ENCODE assay signal across 8 cellular contexts in genomic region chr16:71817150-71817500, GRCh38. TPM values are rescaled to one million over a fixed set of nuclear protein-coding genes. Genes with fewer than 3 reads are reported as not detected.
DNase-seq lines count a peak whose midpoint lies in the region; ATAC-seq, FAIRE-seq and TF ChIP-seq lines count a peak whose summit lies in the region.
"Not testable (repeated sequence)": the region's sequence is repeated elsewhere in the genome, so short reads cannot be mapped to it uniquely, and the experiment has no call there.

No MANE protein-coding gene starts in this region.

- ATAC-seq in GM18519 (IDR thresholded peaks at IDR 0.05; ENCODE audit: low FRiP score, unreplicated experiment) (peak; percentile 1), GM21723 (IDR thresholded peaks at IDR 0.05; ENCODE audit: unreplicated experiment) (peak; percentile 18), HG03135 (IDR thresholded peaks at IDR 0.05; ENCODE audit: unreplicated experiment) (peak; percentile 10), GM12878 (peak; percentile 22), right cardiac atrium (peak in 1 of 2 donors; percentile 19)
- not testable (repeated sequence) for ATAC-seq in SK-N-SH treated with all-trans-retinoic acid at 6 μM for 48 hours, gastrocnemius medialis

- TF ChIP-seq CTCF in GM12878 (IDR thresholded peaks at IDR 0.05 in 2 of 3, conservative IDR thresholded peaks at IDR 0.05 in 1 of 3; ENCODE audit: control insufficient read depth in 2 of 3, extremely low read depth in 1 of 3, insufficient read depth in 1 of 3, low read depth in 3 of 3, low read length in 3 of 3); gastrocnemius medialis (IDR thresholded peaks at IDR 0.05 in 4 of 5, conservative IDR thresholded peaks at IDR 0.05 in 1 of 5); vagina (IDR thresholded peaks at IDR 0.05): not testable (repeated sequence)

- not testable (repeated sequence) for H3K9me3 ChIP-seq in GM12878 (replicated peaks; ENCODE audit: control insufficient read depth, insufficient read depth, low read length); right cardiac atrium (ENCODE audit: control insufficient read depth, low read length); gastrocnemius medialis; vagina

- RAD21 ChIA-PET in GM12878 (lab: Charles Lee; ENCODE audit: unreplicated experiment), result interaction anchor here (0.9 to 5.0 kb wide), 11 partner anchors 8 to 145 kb away, joined by 3 to 29 read pairs (median 5); partner anchors contain the start of genes AP1G1 and ZNF821

- intact Hi-C loops in GM12878 (cut with micrococcal nuclease; ENCODE audit: unreplicated experiment), result loop anchor here (2.0 kb wide), 2 partner anchors 66 to 208 kb away; no protein-coding TSS in a partner anchor
- intact Hi-C loops in right cardiac atrium (cut with DNase I); gastrocnemius medialis (cut with DNase I; ENCODE audit: low total_unique reads); vagina (cut with DNase I): not testable (repeated sequence)

- in situ Hi-C loops in GM12878 (cut with MboI), result not testable (repeated sequence)
- in situ Hi-C loops in gastrocnemius medialis (cut with MboI; ENCODE audit: low sequenced_read_pairs in 4 of 4), result loop anchor here in 1 of 4 donors (10.0 kb wide), 1 partner anchor 278 kb away; the partner anchor contains the start of genes DHX38 and TXNL4B

- H3K27ac ChIP-seq in GM12878 (ENCODE audit: control insufficient read depth, insufficient read depth) (peak overlapping the region; percentile 96), right cardiac atrium (ENCODE audit: low read length) (peak overlapping the region; percentile 45), gastrocnemius medialis (peak overlapping the region; percentile 70 to 86 (median 78)), vagina (peak overlapping the region; percentile 87)

- not testable (repeated sequence) for H3K36me3 ChIP-seq in GM12878 (ENCODE audit: control insufficient read depth in 2 of 2, insufficient read depth in 2 of 2, low read length in 1 of 2); gastrocnemius medialis; vagina

- TF ChIP-seq POLR2A in GM12878 (IDR thresholded peaks at IDR 0.05; ENCODE audit: low read depth, low read length); gastrocnemius medialis (IDR thresholded peaks at IDR 0.05); vagina (IDR thresholded peaks at IDR 0.05): not testable (repeated sequence)

- not testable (repeated sequence) for TF ChIP-seq RAD21 in GM12878 (IDR thresholded peaks at IDR 0.05; ENCODE audit: insufficient read depth, low read depth, low read length)

- POLR2A ChIA-PET in GM12878 (lab: Charles Lee), result interaction anchor here (0.5 to 4.4 kb wide), 10 partner anchors 9 to 83 kb away, joined by 3 to 38 read pairs (median 6); partner anchors contain the start of gene AP1G1

- peak overlapping the region; percentile 55 for H3K4me3 ChIP-seq in GM12878
- H3K4me3 ChIP-seq in right cardiac atrium (ENCODE audit: low read length); gastrocnemius medialis; vagina: not testable (repeated sequence)

- H3K79me2 ChIP-seq in GM12878 (ENCODE audit: control insufficient read depth, insufficient read depth, low read length), result not testable (repeated sequence)

- not testable (repeated sequence) for FAIRE-seq in GM12878 (lab: Jason Lieb, UNC)

- not testable (repeated sequence) for TF ChIP-seq EP300 in GM12878 (IDR thresholded peaks at IDR 0.05; ENCODE audit: borderline replicate concordance in 1 of 2, control insufficient read depth in 1 of 2, low read depth in 2 of 2, low read length in 2 of 2)

- H3K27me3 ChIP-seq in GM12878 (replicated peaks in 1 of 2; ENCODE audit: control insufficient read depth in 2 of 2, insufficient read depth in 2 of 2, low read length in 1 of 2); right cardiac atrium (ENCODE audit: control insufficient read depth, insufficient read depth); gastrocnemius medialis; vagina: not testable (repeated sequence)

- SMC1A ChIA-PET in GM12878 (lab: Charles Lee; ENCODE audit: uncharacterized antibody, unreplicated experiment), result interaction anchor here (0.8 to 4.3 kb wide), 6 partner anchors 10 to 92 kb away, joined by 3 to 37 read pairs (median 8); no protein-coding TSS in a partner anchor

- 2% methylated on average over 10 of the region's 10 CpGs for WGBS in GM12878 (ENCODE audit: insufficient coverage, insufficient replicate concordance, low lambda C conversion rate, missing lambda C conversion rate)
- 77% methylated on average over 10 of the region's 10 CpGs for WGBS in right cardiac atrium

- CTCF ChIA-PET in GM12878 (lab: Yijun Ruan, JAX), result interaction anchor here (0.8 to 3.0 kb wide), 6 partner anchors 26 to 144 kb away, joined by 3 to 17 read pairs (median 4); no protein-coding TSS in a partner anchor

- H3K4me1 ChIP-seq in GM12878 (ENCODE audit: control insufficient read depth, insufficient read depth, low read length), result peaks cover 20% of the 10 kb centered on the region
- H3K4me1 ChIP-seq in right cardiac atrium (ENCODE audit: control insufficient read depth, insufficient read depth, low read length), result not testable (repeated sequence)
- peaks cover 11 to 18% of the 10 kb centered on the region in 2 donors for H3K4me1 ChIP-seq in gastrocnemius medialis
- peaks cover 14% of the 10 kb centered on the region for H3K4me1 ChIP-seq in vagina

- not testable (repeated sequence) for BruUV-seq in GM12878 (replicated peaks; lab: Mats Ljungman, UMichigan)

- H2AFZ ChIP-seq in GM12878 (ENCODE audit: control insufficient read depth, low read depth, low read length), result not testable (repeated sequence)

- not testable (repeated sequence) for H4K20me1 ChIP-seq in GM12878 (ENCODE audit: control insufficient read depth, insufficient read depth)

- peak overlapping the region; percentile 93 for H3K4me2 ChIP-seq in GM12878 (ENCODE audit: control insufficient read depth, insufficient read depth)

- DNase-seq in GM12878 (ENCODE audit: low read depth, low spot score); right cardiac atrium; vagina (ENCODE audit: extremely low spot score in 2 of 2): not testable (repeated sequence)
- peak in 1 of 2 donors; percentile 18 for DNase-seq in gastrocnemius medialis

- peak overlapping the region; percentile 52 for H3K9ac ChIP-seq in GM12878 (ENCODE audit: control insufficient read depth, insufficient read depth, low read length)

TF ChIP-seq in SK-N-SH treated with all-trans-retinoic acid at 6 μM for 48 hours, 23 proteins besides CTCF, POLR2A, EP300 and RAD21:
- TF ChIP-seq CSDC2 (CRISPR knock-in tag; IDR thresholded peaks at IDR 0.05), result peak; percentile 60; the same call in 1 of the 2 replicates
- 0 out of 2 replicates have a peak, but pooled peaks have one; percentile 25 for TF ChIP-seq SNAI2 (CRISPR knock-in tag; IDR thresholded peaks at IDR 0.05)

RNA-seq across cellular contexts. Expression of gene AP1G1, which starts 8.5 kb away (rescaled TPM):
- 292 and 333 TPM in 2 replicates for total RNA-seq in GM12878 (2013; cell fraction: nucleolus; rRNA removed)
- total RNA-seq in GM12878 (2014; rRNA removed) (52.4 and 55.5 TPM in 2 replicates), GM12878 (2014; rRNA removed; fragmentation: Illumina TruSeq; extraction: Trizol) (44.7 and 50.7 TPM in 2 replicates), GM12878 (2021) (66.5 and 66.8 TPM in 2 replicates), right cardiac atrium (10 to 100 TPM; 36.2 to 47.8 (median 37.8) TPM), gastrocnemius medialis (10 to 100 TPM; 60.7 to 80.6 (median 66.3) TPM), vagina (116 TPM)
- 28.5 TPM for polyA plus RNA-seq in GM12878 (2011; ENCODE audit: low read depth)
- polyA plus RNA-seq in GM12878 (2011; rRNA removed) (74.2 and 83.7 TPM in 2 replicates), GM12878 (2014; fragmentation: Illumina TruSeq; extraction: Trizol) (61.8 and 72.6 TPM in 2 replicates), GM12878 (2014; fragmentation: Nextera tagmentation; extraction: Ambion mirVana) (1 to 10 TPM; 5.9 to 8.4 TPM), GM12878 (2014; rRNA removed) (42.2 and 50.9 TPM in 2 replicates), GM12878 (2016; fragmentation: Nextera tagmentation; extraction: Ambion mirVana) (10 to 100 TPM; 35.1 to 35.7 TPM), right cardiac atrium (11.2 TPM)
- polyA plus RNA-seq in GM12878 (2011; cell fraction: cytosol; rRNA removed), result 61.0 and 81.2 TPM in 2 replicates
- 65.0 and 82.2 TPM in 2 replicates for polyA plus RNA-seq in GM12878 (2011; cell fraction: nucleus; rRNA removed)
- polyA plus RNA-seq in GM12878 (2012), result 31.0 and 35.6 TPM in 2 replicates
- 122 and 141 TPM in 2 replicates for polyA minus RNA-seq in GM12878 (2011; rRNA and poly(A)+ RNA removed)
- 48.4 and 57.3 TPM in 2 replicates for polyA minus RNA-seq in GM12878 (2011; cell fraction: cytosol; rRNA and poly(A)+ RNA removed)
- polyA minus RNA-seq in GM12878 (2011; cell fraction: nucleus; rRNA and poly(A)+ RNA removed), result 68.1 and 97.1 TPM in 2 replicates

RNA-seq across cellular contexts. Expression of gene ATXN1L, which starts 28.7 kb away (rescaled TPM):
- 29.0 and 33.2 TPM in 2 replicates for total RNA-seq in GM12878 (2013; cell fraction: nucleolus; rRNA removed)
- total RNA-seq in GM12878 (2014; rRNA removed) (7.4 and 8.6 TPM in 2 replicates), GM12878 (2014; rRNA removed; fragmentation: Illumina TruSeq; extraction: Trizol) (11.4 and 11.9 TPM in 2 replicates), GM12878 (2021) (13.9 and 14.6 TPM in 2 replicates), right cardiac atrium (10 to 100 TPM; 16.2 to 20.1 (median 17.1) TPM), gastrocnemius medialis (10 to 100 TPM; 15.8 to 22.6 (median 19.4) TPM), vagina (15.0 TPM)
- polyA plus RNA-seq in GM12878 (2011; ENCODE audit: low read depth), result 10.6 TPM
- polyA plus RNA-seq in GM12878 (2011; rRNA removed) (13.7 and 13.9 TPM in 2 replicates), GM12878 (2014; fragmentation: Illumina TruSeq; extraction: Trizol) (12.2 and 15.7 TPM in 2 replicates), GM12878 (2014; fragmentation: Nextera tagmentation; extraction: Ambion mirVana) (1 to 10 TPM; 1.8 to 2.0 TPM), GM12878 (2014; rRNA removed) (9.8 and 9.9 TPM in 2 replicates), GM12878 (2016; fragmentation: Nextera tagmentation; extraction: Ambion mirVana) (1 to 10 TPM; 6.4 to 6.6 TPM), right cardiac atrium (8.7 TPM)
- polyA plus RNA-seq in GM12878 (2011; cell fraction: cytosol; rRNA removed), result 10.2 and 12.5 TPM in 2 replicates
- 27.6 and 33.0 TPM in 2 replicates for polyA plus RNA-seq in GM12878 (2011; cell fraction: nucleus; rRNA removed)
- polyA plus RNA-seq in GM12878 (2012), result 14.0 and 17.4 TPM in 2 replicates
- 15.1 and 19.2 TPM in 2 replicates for polyA minus RNA-seq in GM12878 (2011; rRNA and poly(A)+ RNA removed)
- 3.3 and 3.7 TPM in 2 replicates for polyA minus RNA-seq in GM12878 (2011; cell fraction: cytosol; rRNA and poly(A)+ RNA removed)
- 11.6 and 23.0 TPM in 2 replicates for polyA minus RNA-seq in GM12878 (2011; cell fraction: nucleus; rRNA and poly(A)+ RNA removed)

Comparison
In these comparisons a context has a peak if more than half of its experiments do, and no peak if none do; other contexts are left out.
1. H3K27ac ChIP-seq: peak in every context shown above with its lines; median percentile 96 in GM12878; 87 in vagina; 78 in gastrocnemius medialis; 45 in right cardiac atrium.